Comparison of ENCODE assay signal across 20 cellular contexts in genomic region chr4:133247861-133248260, GRCh38.
"Had no signal": no experiment of that assay in that cellular context is flagged by ENCODE, and none has a peak within 500 bp of the region (broad histone marks: within the 10 kb centered on the region; RNA-seq: fewer than 3 reads in every experiment).

No MANE protein-coding gene starts in this region.

- ATAC-seq: HepG2, Panc1, PC-3 had no signal

- H3K4me2 ChIP-seq: SK-N-SH had no signal

- FAIRE-seq: HepG2 had no signal

- H3K27ac ChIP-seq: RWPE1 had no signal

- H3K9ac ChIP-seq: SK-N-SH had no signal

- H3K9me2 ChIP-seq: SK-N-SH had no signal

- H3K9me3 ChIP-seq: SK-N-SH had no signal

- DNase-seq: IMR-90, Karpas-422, KG1, MM.1S, NCI-H1092 treated with DMSO at 0.1 percent for 48 hours, NCI-H1436, NCI-H187, NCI-H2029, NCI-H2171 treated with DMSO at 0.1 percent for 48 hours, NCI-H2227 treated with DMSO at 0.1 percent for 48 hours, NCI-H524, NCI-H526 treated with DMSO at 0.1 percent for 48 hours, NCI-H748 treated with DMSO at 0.1 percent for 48 hours, PC-3, SHP77, SK-N-SH, SW 1271 had no signal
